In genomic region chr5:111245654-111246053, GRCh38 we compare ENCODE assay signal across 9 cellular contexts.
"Had no signal": no experiment of that assay in that cellular context is flagged by ENCODE, and none has a peak within 500 bp of the region (broad histone marks: within the 10 kb centered on the region; RNA-seq: fewer than 3 reads in every experiment).

No MANE protein-coding gene starts in this region.

- ATAC-seq: esophagus mucosa, left ventricle myocardium superior, pancreas had no signal

- DNase-seq: activated CD4-positive, CD25-positive, alpha-beta regulatory T cell; activated CD8-positive, alpha-beta memory T cell treated with anti-CD3 and anti-CD28 coated beads for 24 hours; activated T-cell treated with anti-CD3 and anti-CD28 coated beads, Interleukin-2, amount 50 U/mL, for 4 hours; dorsolateral prefrontal cortex; hippocampal formation; left ventricle myocardium superior; pancreas; stimulated activated CD4-positive, alpha-beta T cell treated with anti-CD3 and anti-CD28 coated beads, Interleukin-4, amount 100 ng/mL, for 1 hour had no signal

- H3K9me3 Mint-ChIP-seq: activated T-cell treated with anti-CD3 and anti-CD28 coated beads, Interleukin-2, amount 50 U/mL, for 4 hours had no signal
